In the genomic region with DNA sequence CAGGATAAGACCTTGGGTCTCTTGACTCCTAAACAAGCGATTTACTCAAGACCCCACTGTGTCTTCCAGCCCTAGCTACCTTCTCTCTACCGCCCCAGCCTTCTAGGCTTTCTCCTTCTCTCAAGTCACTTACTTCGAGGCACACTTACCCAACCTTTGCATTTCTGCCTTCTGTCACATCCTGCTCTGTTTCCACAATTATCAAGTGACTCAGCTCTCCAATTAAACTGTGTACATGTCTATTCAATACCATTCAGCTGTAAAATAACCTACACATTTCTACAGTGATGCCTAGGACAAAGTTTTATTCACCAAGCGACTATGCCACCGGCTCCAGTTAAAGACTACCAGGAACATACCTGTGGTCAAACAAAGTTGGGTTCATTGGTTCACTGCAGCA, we compare ENCODE assay signal across 15 cellular contexts.
DNase-seq lines count a peak whose midpoint lies in the region; ATAC-seq, FAIRE-seq and TF ChIP-seq lines count a peak whose summit lies in the region.
"Had no signal": no experiment of that assay in that cellular context is flagged by ENCODE, and none has a peak within 500 bp of the region (broad histone marks: within the 10 kb centered on the region; RNA-seq: fewer than 3 reads in every experiment).

No MANE protein-coding gene starts in this region.

- H3K9me3 ChIP-seq in H1 (ENCODE audit: insufficient read depth in 2 of 2, low read depth in 1 of 2, low read length in 1 of 2) (no peaks in the 10 kb centered on the region), neural progenitor cell (ENCODE audit: low read depth) (no peaks in the 10 kb centered on the region), A673 (ENCODE audit: low read depth, low read length, poor library complexity, severe bottlenecking) (peaks cover 13% of the 10 kb centered on the region)
- H3K9me3 ChIP-seq: pancreas had no signal

- ATAC-seq in GM18867 (IDR thresholded peaks at IDR 0.05; ENCODE audit: unreplicated experiment) = no peak
- no peak for ATAC-seq in activated T-cell treated with anti-CD3 and anti-CD28 coated beads, Interleukin-2, amount 50 U/mL, for 72 hours (replicated peaks in 1 of 2)
- ATAC-seq: activated CD4-positive, alpha-beta T cell treated with anti-CD3 and anti-CD28 coated beads for 36 hours; activated naive CD4-positive, alpha-beta T cell treated with anti-CD3 and anti-CD28 coated beads, Interleukin-2, amount 50 U/mL, for 72 hours; pancreas had no signal

- peaks cover 35 to 58% (median 48%) of the 10 kb centered on the region in 4 experiments for H3K4me1 ChIP-seq in H1 (replicated peaks in 1 of 4; ENCODE audit: control insufficient read depth in 3 of 4, insufficient read depth in 4 of 4, low read length in 3 of 4)
- peaks cover 41% of the 10 kb centered on the region for H3K4me1 ChIP-seq in neural progenitor cell
- H3K4me1 ChIP-seq in A673 (ENCODE audit: insufficient read depth, low read length, poor library complexity, severe bottlenecking) = no peaks in the 10 kb centered on the region

- no peaks in the 10 kb centered on the region; the same call in 1 of the 2 replicates for H3K23me2 ChIP-seq in H1 (ENCODE audit: low read depth, low read length)

- H3K4me3 Mint-ChIP-seq in neural progenitor cell = no peak overlapping the region
- no peak overlapping the region for H3K4me3 Mint-ChIP-seq in activated T-cell treated with anti-CD3 and anti-CD28 coated beads, Interleukin-2, amount 50 U/mL, for 72 hours
- H3K4me3 Mint-ChIP-seq: activated CD4-positive, alpha-beta T cell treated with anti-CD3 and anti-CD28 coated beads for 36 hours; B cell had no signal

- H3K27me3 Mint-ChIP-seq in neural progenitor cell (ENCODE audit: insufficient read depth, low read depth) = peaks cover 6% of the 10 kb centered on the region
- no peaks in the 10 kb centered on the region for H3K27me3 Mint-ChIP-seq in activated T-cell treated with anti-CD3 and anti-CD28 coated beads, Interleukin-2, amount 50 U/mL, for 72 hours (ENCODE audit: low read depth)
- H3K27me3 Mint-ChIP-seq: B cell had no signal

- H3K4me3 ChIP-seq in H1 (ENCODE audit: extremely low read depth in 1 of 4, insufficient read depth in 2 of 4, low read depth in 3 of 4, low read length in 4 of 4) = peak overlapping the region in 1 of 4 experiments; percentile 48; a peak in 3 of 8 replicates
- H3K4me3 ChIP-seq in neural progenitor cell = no peak overlapping the region
- no peak overlapping the region for H3K4me3 ChIP-seq in A673 (ENCODE audit: low read depth, low read length, poor library complexity, severe bottlenecking)
- H3K4me3 ChIP-seq: pancreas had no signal

- H3K4me2 ChIP-seq in H1 (ENCODE audit: insufficient read depth in 1 of 2, low read depth in 2 of 2, low read length in 2 of 2) = peak overlapping the region; percentile 45 to 63
- peak overlapping the region; percentile 26 for H3K4me2 ChIP-seq in neural progenitor cell

- 0 out of 8 replicates have a peak, but pooled peaks cover 0 to 2% (median 0%) of the 10 kb centered on the region in 4 experiments for H3K36me3 ChIP-seq in H1 (ENCODE audit: control insufficient read depth in 2 of 4, insufficient read depth in 4 of 4, low read length in 3 of 4)
- H3K36me3 ChIP-seq in neural progenitor cell = no peaks in the 10 kb centered on the region
- H3K36me3 ChIP-seq in A673 (ENCODE audit: insufficient read depth, low read length, poor library complexity, severe bottlenecking) = no peaks in the 10 kb centered on the region
- H3K36me3 ChIP-seq: pancreas had no signal

- TF ChIP-seq EP300 in H1 (IDR thresholded peaks at IDR 0.05; ENCODE audit: borderline replicate concordance in 1 of 2, low read depth in 2 of 2, low read length in 2 of 2) = no peak

- WGBS in H1 (ENCODE audit: extremely low coverage in 1 of 2, insufficient coverage in 1 of 2, insufficient read length in 1 of 2, insufficient replicate concordance in 2 of 2, low coverage in 1 of 2, low lambda C conversion rate in 2 of 2, missing lambda C conversion rate in 1 of 2), 2 experiments = 54% methylated on average over 5 of the region's 5 CpGs; no CpG with 5 or more reads in 1 of the 2 experiments

- peak overlapping the region; percentile 67; the same call in 1 of the 2 replicates for H3K18ac ChIP-seq in H1 (ENCODE audit: extremely low read depth, low read length)

- no peak overlapping the region for H3K23ac ChIP-seq in H1 (ENCODE audit: insufficient read length)

- no peak overlapping the region for H3K27ac Mint-ChIP-seq in neural progenitor cell
- no peak overlapping the region for H3K27ac Mint-ChIP-seq in activated T-cell treated with anti-CD3 and anti-CD28 coated beads, Interleukin-2, amount 50 U/mL, for 72 hours
- H3K27ac Mint-ChIP-seq: activated CD4-positive, alpha-beta T cell treated with anti-CD3 and anti-CD28 coated beads for 36 hours; B cell had no signal

- H3K9me3 Mint-ChIP-seq in neural progenitor cell = peaks cover 8% of the 10 kb centered on the region
- peaks cover 5% of the 10 kb centered on the region in 2 donors for H3K9me3 Mint-ChIP-seq in activated T-cell treated with anti-CD3 and anti-CD28 coated beads, Interleukin-2, amount 50 U/mL, for 72 hours

- no peak overlapping the region for H4K8ac ChIP-seq in H1 (ENCODE audit: extremely low read depth, insufficient read depth, low read length)

- peaks cover 8% of the 10 kb centered on the region for H3K79me1 ChIP-seq in H1 (ENCODE audit: low read depth, low read length)

- TF ChIP-seq RAD21 in H1 (IDR thresholded peaks at IDR 0.05 in 1 of 2, conservative IDR thresholded peaks at IDR 0.05 in 1 of 2; ENCODE audit: low read depth in 2 of 2, low read length in 2 of 2) = no peak

- no peak overlapping the region for H3K14ac ChIP-seq in H1 (ENCODE audit: insufficient read length)

- H4K20me1 ChIP-seq in H1 (replicated peaks in 1 of 2; ENCODE audit: control insufficient read depth in 1 of 2, insufficient read depth in 2 of 2, low read length in 2 of 2) = peaks cover 0 to 2% of the 10 kb centered on the region in 2 experiments
- H4K20me1 ChIP-seq in neural progenitor cell (ENCODE audit: low read depth) = peaks cover 14% of the 10 kb centered on the region

- H2BK5ac ChIP-seq in H1 (ENCODE audit: low read depth, low read length) = peak overlapping the region; percentile 77

- H3K79me2 ChIP-seq in H1 (ENCODE audit: control insufficient read depth in 1 of 2, insufficient read depth in 2 of 2, low read length in 2 of 2) = peaks cover 11 to 91% of the 10 kb centered on the region in 2 experiments
- H3K79me2 ChIP-seq in neural progenitor cell (ENCODE audit: low read depth) = peaks cover 79% of the 10 kb centered on the region

- FAIRE-seq in H1 (lab: Jason Lieb, UNC) = peak; percentile 7
- FAIRE-seq: pancreas had no signal

- H3K27me3 ChIP-seq in H1 (replicated peaks in 1 of 4; ENCODE audit: control insufficient read depth in 3 of 4, extremely low read depth in 1 of 4, insufficient read depth in 3 of 4, low read length in 3 of 4) = no peaks in the 10 kb centered on the region
- H3K27me3 ChIP-seq in neural progenitor cell = no peaks in the 10 kb centered on the region
- H3K27me3 ChIP-seq in A673 (replicated peaks; ENCODE audit: insufficient read depth, low read depth, low read length, poor library complexity) = no peaks in the 10 kb centered on the region
- H3K27me3 ChIP-seq: pancreas had no signal

- no TSS peak for BruUV-seq in A673 (replicated peaks; lab: Mats Ljungman, UMichigan)

- H2BK12ac ChIP-seq in H1 (ENCODE audit: low read depth, low read length) = peak overlapping the region; percentile 35; the same call in 1 of the 2 replicates

- peak overlapping the region; percentile 1 for H4K5ac ChIP-seq in H1 (ENCODE audit: insufficient read length, low read depth, low read length)

- H3F3A ChIP-seq in neural progenitor cell (ENCODE audit: low read depth) = peaks cover 6% of the 10 kb centered on the region

- POLR2A ChIA-PET in H1 (lab: Charles Lee; ENCODE audit: partially characterized antibody) = interaction anchor here (0.9 to 2.6 kb wide), 8 partner anchors 8 to 67 kb away, joined by 3 to 11 read pairs (median 4); no protein-coding TSS in a partner anchor
- POLR2A ChIA-PET in A673 (lab: Charles Lee; ENCODE audit: low non-redundant PET) = no interaction called here

- no peak overlapping the region for H2AK5ac ChIP-seq in H1 (ENCODE audit: low read depth, low read length)

- intact Hi-C loops in A673 (cut with micrococcal nuclease; ENCODE audit: unreplicated experiment) = no loop called here

- no peak overlapping the region for H3K56ac ChIP-seq in H1 (replicated peaks; ENCODE audit: insufficient read length, low read depth, low read length)

- H3K27ac ChIP-seq in H1 (ENCODE audit: low read depth, low read length) (peak overlapping the region; percentile 94), neural progenitor cell (no peak overlapping the region), A673 (ENCODE audit: low read depth, low read length, poor library complexity, severe bottlenecking) (no peak overlapping the region)
- H3K27ac ChIP-seq: pancreas had no signal

- CTCF ChIA-PET in H1 (lab: Charles Lee; ENCODE audit: partially characterized antibody) (interaction anchor here (1.4 to 2.3 kb wide), 3 partner anchors 15 to 72 kb away, joined by 3 to 5 read pairs (median 4); no protein-coding TSS in a partner anchor), A673 (lab: Charles Lee) (no interaction called here)

- DNase-seq in GM04504 (ENCODE audit: low read depth) (peak; percentile 12), NCI-H1417 treated with DMSO at 0.1 percent for 48 hours (lab: John Stamatoyannopoulos, UW) (peak; percentile 27), H1 (ENCODE audit: low read depth in 1 of 2, low spot score in 2 of 2) (no peak), neural progenitor cell (ENCODE audit: low spot score) (no peak), A673 (ENCODE audit: low spot score) (no peak), hepatic stellate cell (ENCODE audit: low spot score) (no peak)
- DNase-seq in activated T-cell treated with anti-CD3 and anti-CD28 coated beads, Interleukin-2, amount 50 U/mL, for 72 hours = no peak
- DNase-seq: activated CD4-positive, alpha-beta T cell treated with anti-CD3 and anti-CD28 coated beads for 36 hours; cerebellar nuclear complex; NCI-H524 treated with DMSO at 0.1 percent for 48 hours; pancreas; T-helper 2 cell had no signal

- peaks cover 14% of the 10 kb centered on the region for H3K36me3 Mint-ChIP-seq in neural progenitor cell
- H3K36me3 Mint-ChIP-seq in activated T-cell treated with anti-CD3 and anti-CD28 coated beads, Interleukin-2, amount 50 U/mL, for 72 hours (ENCODE audit: insufficient read depth in 2 of 2) = peaks cover 3 to 6% of the 10 kb centered on the region in 2 donors

- TF ChIP-seq CTCF in H1 (IDR thresholded peaks at IDR 0.05; ENCODE audit: control extremely low read depth in 1 of 3, insufficient read depth in 1 of 3, low read depth in 1 of 3, low read length in 3 of 3) (no peak), neural progenitor cell (IDR thresholded peaks at IDR 0.05) (no peak), A673 (conservative IDR thresholded peaks at IDR 0.05; ENCODE audit: low read depth, low read length) (no peak)

- H3K9ac ChIP-seq in H1 (replicated peaks in 1 of 4; ENCODE audit: extremely low read depth in 1 of 4, low read depth in 3 of 4, low read length in 3 of 4) (peak overlapping the region in 2 of 4 experiments; percentile 40 to 60; a peak in 4 of 7 replicates), neural progenitor cell (no peak overlapping the region)

- H2BK15ac ChIP-seq in H1 (ENCODE audit: low read length) = no peak overlapping the region

- no peak for TF ChIP-seq POLR2A in H1 (IDR thresholded peaks at IDR 0.05; ENCODE audit: control extremely low read depth in 1 of 2, low read depth in 2 of 2, low read length in 2 of 2)

- H3K4ac ChIP-seq in H1 (replicated peaks; ENCODE audit: insufficient read length, low read depth, low read length) = no peak overlapping the region

- H2BK120ac ChIP-seq in H1 (replicated peaks; ENCODE audit: low read depth, low read length) = no peak overlapping the region

- H2AFZ ChIP-seq in H1 (ENCODE audit: low read length) (no peak overlapping the region), neural progenitor cell (replicated peaks) (no peak overlapping the region)

- H4K91ac ChIP-seq in H1 (replicated peaks; ENCODE audit: insufficient read length, low read length) = no peak overlapping the region

- 0 out of 2 replicates have a peak overlapping the region, but pooled peaks have one; percentile 19 for H2BK20ac ChIP-seq in H1 (ENCODE audit: low read length)

- peaks cover 34% of the 10 kb centered on the region for H3K4me1 Mint-ChIP-seq in neural progenitor cell
- peaks cover 9% of the 10 kb centered on the region for H3K4me1 Mint-ChIP-seq in activated T-cell treated with anti-CD3 and anti-CD28 coated beads, Interleukin-2, amount 50 U/mL, for 72 hours (ENCODE audit: low read depth)

Comparison
In these comparisons a context has a peak if more than half of its experiments do, and no peak if none do; other contexts are left out.
1. DNase-seq: peak in GM04504 (single experiment) and NCI-H1417 treated with DMSO at 0.1 percent for 48 hours (single experiment); none in H1 (0 of 2), neural progenitor cell (single experiment), A673 (single experiment), activated T-cell treated with anti-CD3 and anti-CD28 coated beads, Interleukin-2, amount 50 U/mL, for 72 hours (0 of 2) and hepatic stellate cell (single experiment).